Comparison of ENCODE assay signal across 21 cellular contexts in the genomic region with DNA sequence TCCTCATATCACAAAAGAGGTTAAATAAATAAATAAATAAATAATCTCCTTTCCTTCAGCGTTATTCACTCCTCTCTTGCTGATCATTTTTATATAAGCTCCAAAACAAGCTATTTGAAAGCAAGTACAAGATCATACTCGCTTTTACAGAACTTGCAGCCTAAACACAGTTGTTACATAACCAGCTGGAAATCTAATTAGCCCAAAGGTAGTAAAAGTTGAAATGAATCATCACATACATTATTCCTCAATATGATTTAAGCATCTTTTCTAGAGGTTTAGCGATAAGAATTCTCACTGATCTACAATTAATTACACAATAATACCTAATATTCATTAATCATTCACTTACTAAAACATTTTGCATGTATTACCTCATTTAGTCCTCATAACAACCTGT.
DNase-seq lines count a peak whose midpoint lies in the region; ATAC-seq, FAIRE-seq and TF ChIP-seq lines count a peak whose summit lies in the region.
"Had no signal": no experiment of that assay in that cellular context is flagged by ENCODE, and none has a peak within 500 bp of the region (broad histone marks: within the 10 kb centered on the region; RNA-seq: fewer than 3 reads in every experiment).

No MANE protein-coding gene starts in this region.

- in situ Hi-C loops in gastrocnemius medialis (cut with MboI; ENCODE audit: low sequenced_read_pairs in 4 of 4) = no loop called here

- DNase-seq in bronchial epithelial cell (ENCODE audit: low read depth) (peak; percentile 51), small intestine (peak; percentile 61), gastrocnemius medialis (no peak)
- DNase-seq: ACHN; BE2C; C1 segment of cervical spinal cord; Caco-2; CD4-positive, CD25-positive, alpha-beta regulatory T cell; CD8-positive, alpha-beta memory T cell; GDM1; HCEC 1CT; HFFc6 had no signal

- ATAC-seq in gastrocnemius medialis (no peak), HG03175 (IDR thresholded peaks at IDR 0.05; ENCODE audit: unreplicated experiment) (no peak)
- ATAC-seq: GM23338 had no signal

- H3K36me3 ChIP-seq in HEK293 (ENCODE audit: control insufficient read depth in 2 of 2, insufficient read depth in 1 of 2, low read length in 2 of 2) = no peaks in the 10 kb centered on the region; a peak in 1 of 3 replicates
- no peaks in the 10 kb centered on the region for H3K36me3 ChIP-seq in bronchial epithelial cell (ENCODE audit: control insufficient read depth, insufficient read depth, low read length)
- no peaks in the 10 kb centered on the region for H3K36me3 ChIP-seq in small intestine (ENCODE audit: control insufficient read depth in 2 of 2, insufficient read depth in 2 of 2, low read length in 2 of 2)
- H3K36me3 ChIP-seq in gastrocnemius medialis = peaks cover 0 to 14% of the 10 kb centered on the region in 2 donors
- H3K36me3 ChIP-seq: BE2C had no signal

- H3K27me3 ChIP-seq in bronchial epithelial cell (ENCODE audit: control insufficient read depth, insufficient read depth, low read length) (no peaks in the 10 kb centered on the region), small intestine (ENCODE audit: control insufficient read depth in 2 of 2, insufficient read depth in 2 of 2, low read length in 2 of 2) (no peaks in the 10 kb centered on the region), gastrocnemius medialis (no peaks in the 10 kb centered on the region)
- H3K27me3 ChIP-seq: BE2C had no signal

- intact Hi-C loops in gastrocnemius medialis (cut with DNase I; ENCODE audit: low total_unique reads) = no loop called here

- H3K4me1 ChIP-seq in HEK293 (ENCODE audit: control insufficient read depth, insufficient read depth, low read length) (0 out of 2 replicates have a peak, but pooled peaks cover 5% of the 10 kb centered on the region), small intestine (ENCODE audit: control insufficient read depth in 2 of 2, insufficient read depth in 1 of 2, low read depth in 1 of 2, low read length in 1 of 2) (no peaks in the 10 kb centered on the region), gastrocnemius medialis (no peaks in the 10 kb centered on the region)
- H3K4me1 ChIP-seq: Caco-2 had no signal

- 57 to 91% (median 75%) methylated on average over 3 of the region's 3 CpGs for WGBS in small intestine, 3 donors

- no peak for TF ChIP-seq POLR2A in gastrocnemius medialis (IDR thresholded peaks at IDR 0.05)

- H3K4me3 ChIP-seq in HEK293 (ENCODE audit: low read depth, low read length) (no peak overlapping the region), bronchial epithelial cell (ENCODE audit: low read depth, low read length) (no peak overlapping the region), small intestine (ENCODE audit: low read depth in 1 of 2, low read length in 2 of 2) (no peak overlapping the region), gastrocnemius medialis (no peak overlapping the region)
- H3K4me3 ChIP-seq: GM23338 had no signal

- TF ChIP-seq CTCF in HEK293 (tag by site-specific recombination; IDR thresholded peaks at IDR 0.05) = no peak
- TF ChIP-seq CTCF in bronchial epithelial cell (IDR thresholded peaks at IDR 0.05; ENCODE audit: insufficient read depth, low read length, severe bottlenecking) = no peak
- TF ChIP-seq CTCF in gastrocnemius medialis (IDR thresholded peaks at IDR 0.05 in 4 of 5, conservative IDR thresholded peaks at IDR 0.05 in 1 of 5) = no peak

- H3K27ac ChIP-seq in HEK293 (ENCODE audit: extremely low read depth, low read depth, low read length) (no peak overlapping the region), small intestine (ENCODE audit: low read depth in 1 of 2, low read length in 1 of 2) (no peak overlapping the region), gastrocnemius medialis (no peak overlapping the region)

- peak; percentile 3 for FAIRE-seq in G401.6 (lab: Jason Lieb, UNC)
- FAIRE-seq in bronchial epithelial cell (lab: Jason Lieb, UNC) = no peak
- FAIRE-seq in small intestine (lab: Jason Lieb, UNC) = no peak
- FAIRE-seq: A204.1, GM12892, GM18507, H54, HTR-8/SVneo had no signal

- POLR2A ChIA-PET in HEK293 (lab: Yijun Ruan, JAX) = no interaction called here

- CTCF ChIA-PET in HEK293 (lab: Yijun Ruan, JAX) = interaction anchor here (0.7 to 0.8 kb wide), 2 partner anchors 70 to 595 kb away, joined by 3 to 4 read pairs; no protein-coding TSS in a partner anchor

- no peaks in the 10 kb centered on the region for H3K9me3 ChIP-seq in HEK293 (ENCODE audit: control insufficient read depth, insufficient read depth, low read depth, low read length)
- no peaks in the 10 kb centered on the region for H3K9me3 ChIP-seq in small intestine (ENCODE audit: control insufficient read depth, low read depth)
- no peaks in the 10 kb centered on the region for H3K9me3 ChIP-seq in gastrocnemius medialis
- H3K9me3 ChIP-seq: BE2C, Caco-2 had no signal

TF ChIP-seq in HEK293, 187 proteins besides CTCF, POLR2A, EP300 and RAD21:
- TF ChIP-seq, protein P1, sequence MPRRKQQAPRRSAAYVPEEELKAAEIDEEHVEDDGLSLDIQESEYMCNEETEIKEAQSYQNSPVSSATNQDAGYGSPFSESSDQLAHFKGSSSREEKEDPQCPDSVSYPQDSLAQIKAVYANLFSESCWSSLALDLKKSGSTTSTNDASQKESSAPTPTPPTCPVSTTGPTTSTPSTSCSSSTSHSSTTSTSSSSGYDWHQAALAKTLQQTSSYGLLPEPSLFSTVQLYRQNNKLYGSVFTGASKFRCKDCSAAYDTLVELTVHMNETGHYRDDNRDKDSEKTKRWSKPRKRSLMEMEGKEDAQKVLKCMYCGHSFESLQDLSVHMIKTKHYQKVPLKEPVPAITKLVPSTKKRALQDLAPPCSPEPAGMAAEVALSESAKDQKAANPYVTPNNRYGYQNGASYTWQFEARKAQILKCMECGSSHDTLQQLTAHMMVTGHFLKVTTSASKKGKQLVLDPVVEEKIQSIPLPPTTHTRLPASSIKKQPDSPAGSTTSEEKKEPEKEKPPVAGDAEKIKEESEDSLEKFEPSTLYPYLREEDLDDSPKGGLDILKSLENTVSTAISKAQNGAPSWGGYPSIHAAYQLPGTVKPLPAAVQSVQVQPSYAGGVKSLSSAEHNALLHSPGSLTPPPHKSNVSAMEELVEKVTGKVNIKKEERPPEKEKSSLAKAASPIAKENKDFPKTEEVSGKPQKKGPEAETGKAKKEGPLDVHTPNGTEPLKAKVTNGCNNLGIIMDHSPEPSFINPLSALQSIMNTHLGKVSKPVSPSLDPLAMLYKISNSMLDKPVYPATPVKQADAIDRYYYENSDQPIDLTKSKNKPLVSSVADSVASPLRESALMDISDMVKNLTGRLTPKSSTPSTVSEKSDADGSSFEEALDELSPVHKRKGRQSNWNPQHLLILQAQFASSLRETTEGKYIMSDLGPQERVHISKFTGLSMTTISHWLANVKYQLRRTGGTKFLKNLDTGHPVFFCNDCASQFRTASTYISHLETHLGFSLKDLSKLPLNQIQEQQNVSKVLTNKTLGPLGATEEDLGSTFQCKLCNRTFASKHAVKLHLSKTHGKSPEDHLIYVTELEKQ (tag by site-specific recombination; IDR thresholded peaks at IDR 0.05; ENCODE audit: borderline replicate concordance) = no peak
- peak; percentile 38; the same call in 1 of the 2 replicates for TF ChIP-seq ZNF664 (tag by site-specific recombination; IDR thresholded peaks at IDR 0.05)
- no peak for TF ChIP-seq ZNF37A (tag by site-specific recombination; IDR thresholded peaks at IDR 0.05)
- TF ChIP-seq, protein P2, sequence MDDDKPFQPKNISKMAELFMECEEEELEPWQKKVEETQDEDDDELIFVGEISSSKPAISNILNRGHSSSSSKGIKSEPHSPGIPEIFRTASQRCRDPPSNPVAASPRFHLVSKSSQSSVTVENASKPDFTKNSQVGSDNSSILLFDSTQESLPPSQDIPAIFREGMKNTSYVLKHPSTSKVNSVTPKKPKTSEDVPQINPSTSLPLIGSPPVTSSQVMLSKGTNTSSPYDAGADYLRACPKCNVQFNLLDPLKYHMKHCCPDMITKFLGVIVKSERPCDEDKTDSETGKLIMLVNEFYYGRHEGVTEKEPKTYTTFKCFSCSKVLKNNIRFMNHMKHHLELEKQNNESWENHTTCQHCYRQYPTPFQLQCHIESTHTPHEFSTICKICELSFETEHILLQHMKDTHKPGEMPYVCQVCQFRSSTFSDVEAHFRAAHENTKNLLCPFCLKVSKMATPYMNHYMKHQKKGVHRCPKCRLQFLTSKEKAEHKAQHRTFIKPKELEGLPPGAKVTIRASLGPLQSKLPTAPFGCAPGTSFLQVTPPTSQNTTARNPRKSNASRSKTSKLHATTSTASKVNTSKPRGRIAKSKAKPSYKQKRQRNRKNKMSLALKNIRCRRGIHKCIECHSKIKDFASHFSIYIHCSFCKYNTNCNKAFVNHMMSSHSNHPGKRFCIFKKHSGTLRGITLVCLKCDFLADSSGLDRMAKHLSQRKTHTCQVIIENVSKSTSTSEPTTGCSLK (tag by site-specific recombination; IDR thresholded peaks at IDR 0.05) = no peak
- no peak for TF ChIP-seq OVOL3 (tag by site-specific recombination; IDR thresholded peaks at IDR 0.05)

Comparison
In these comparisons a context has a peak if more than half of its experiments do, and no peak if none do; other contexts are left out.
1. DNase-seq: peak in bronchial epithelial cell (single experiment) and small intestine (single experiment); none in gastrocnemius medialis (0 of 2).